In genomic region chr4:78566834-78567501, GRCh38 we compare ENCODE assay signal across 10 cellular contexts. TPM values are rescaled to one million over a fixed set of nuclear protein-coding genes. Genes with fewer than 3 reads are reported as not detected.
DNase-seq lines count a peak whose midpoint lies in the region; ATAC-seq, FAIRE-seq and TF ChIP-seq lines count a peak whose summit lies in the region.
"Had no signal": no experiment of that assay in that cellular context is flagged by ENCODE, and none has a peak within 500 bp of the region (broad histone marks: within the 10 kb centered on the region; RNA-seq: fewer than 3 reads in every experiment).

No MANE protein-coding gene starts in this region.

- WGBS in pancreas, 2 donors = 76 to 82% methylated on average over 8 of the region's 8 CpGs

- no peaks in the 10 kb centered on the region for H3K36me3 ChIP-seq in pancreas

- H3K36me3 Mint-ChIP-seq in activated T-helper 2 cell treated with anti-CD3 and anti-CD28 coated beads, Interferon-gamma antibody, Interleukin-2, Interleukin-4, amounts not matched to agents 10 μg/mL and 5 μg/mL and 100 μg/mL, durations not matched to agents 14 hours and 24 hours and 36 hours (ENCODE audit: low read depth) = no peaks in the 10 kb centered on the region

- H3K4me3 Mint-ChIP-seq in activated T-helper 2 cell treated with anti-CD3 and anti-CD28 coated beads, Interferon-gamma antibody, Interleukin-2, Interleukin-4, amounts not matched to agents 10 μg/mL and 5 μg/mL and 100 μg/mL, durations not matched to agents 14 hours and 24 hours and 36 hours (ENCODE audit: low read depth) = no peak overlapping the region

- intact Hi-C loops in pancreas (cut with DNase I) = no loop called here
- intact Hi-C loops in activated T-helper 2 cell treated with anti-CD3 and anti-CD28 coated beads, Interferon-gamma antibody, Interleukin-2, Interleukin-4, amounts not matched to agents 10 μg/mL and 5 μg/mL and 100 μg/mL, durations not matched to agents 14 hours and 24 hours and 36 hours (cut with micrococcal nuclease) = no loop called here

- no peaks in the 10 kb centered on the region for H3K27me3 ChIP-seq in pancreas

- peaks cover 29% of the 10 kb centered on the region for H3K27me3 Mint-ChIP-seq in activated T-helper 2 cell treated with anti-CD3 and anti-CD28 coated beads, Interferon-gamma antibody, Interleukin-2, Interleukin-4, amounts not matched to agents 10 μg/mL and 5 μg/mL and 100 μg/mL, durations not matched to agents 14 hours and 24 hours and 36 hours (ENCODE audit: low read depth)

- ATAC-seq in GM19328 (IDR thresholded peaks at IDR 0.05; ENCODE audit: unreplicated experiment) (peak; percentile 58), HG02840 (IDR thresholded peaks at IDR 0.05; ENCODE audit: low FRiP score, unreplicated experiment) (peak; percentile 82), pancreas (no peak)

- peak overlapping the region in 3 of 4 donors; percentile 3 to 58 (median 47) for H3K27ac ChIP-seq in pancreas

- DNase-seq in NCI-H69 (lab: John Stamatoyannopoulos, UW) (peak; percentile 6), pancreas (no peak), UCSD-AML1 (lab: John Stamatoyannopoulos, UW; ENCODE audit: unreplicated experiment) (no peak), activated T-cell treated with anti-CD3 and anti-CD28 coated beads for 4 hours (no peak), NCI-H1694 treated with DMSO at 0.1 percent for 48 hours (lab: John Stamatoyannopoulos, UW) (no peak)
- no peak for DNase-seq in activated T-helper 2 cell treated with anti-CD3 and anti-CD28 coated beads, Interferon-gamma antibody, Interleukin-2, Interleukin-4, amounts not matched to agents 10 μg/mL and 5 μg/mL and 100 μg/mL, durations not matched to agents 14 hours and 24 hours and 36 hours (ENCODE audit: low spot score)
- DNase-seq: NCI-H1436 treated with DMSO at 0.1 percent for 48 hours; stimulated activated naive CD4-positive, alpha-beta T cell had no signal

- H3K27ac Mint-ChIP-seq in activated T-helper 2 cell treated with anti-CD3 and anti-CD28 coated beads, Interferon-gamma antibody, Interleukin-2, Interleukin-4, amounts not matched to agents 10 μg/mL and 5 μg/mL and 100 μg/mL, durations not matched to agents 14 hours and 24 hours and 36 hours = no peak overlapping the region

- FAIRE-seq in pancreas (lab: Jason Lieb, UNC) = no peak

- no peak for TF ChIP-seq CTCF in pancreas (IDR thresholded peaks at IDR 0.05)

- no peaks in the 10 kb centered on the region for H3K4me1 Mint-ChIP-seq in activated T-helper 2 cell treated with anti-CD3 and anti-CD28 coated beads, Interferon-gamma antibody, Interleukin-2, Interleukin-4, amounts not matched to agents 10 μg/mL and 5 μg/mL and 100 μg/mL, durations not matched to agents 14 hours and 24 hours and 36 hours (ENCODE audit: low read depth)

- H3K4me3 ChIP-seq in pancreas = no peak overlapping the region

- no peaks in the 10 kb centered on the region for H3K9me3 ChIP-seq in pancreas

- no peaks in the 10 kb centered on the region for H3K9me3 Mint-ChIP-seq in activated T-helper 2 cell treated with anti-CD3 and anti-CD28 coated beads, Interferon-gamma antibody, Interleukin-2, Interleukin-4, amounts not matched to agents 10 μg/mL and 5 μg/mL and 100 μg/mL, durations not matched to agents 14 hours and 24 hours and 36 hours

- peaks cover 6 to 22% (median 18%) of the 10 kb centered on the region in 3 donors for H3K4me1 ChIP-seq in pancreas

RNA-seq across cellular contexts. Expression of gene ANXA3, which starts 15.4 kb away (rescaled TPM):
- 10 to 100 TPM; 18.7 to 53.3 (median 22.0) TPM for total RNA-seq in pancreas
- 10 to 100 TPM; 52.2 to 64.8 TPM for polyA plus RNA-seq in pancreas
- not detected in 2 replicates for total RNA-seq in activated T-helper 2 cell treated with anti-CD3 and anti-CD28 coated beads, Interferon-gamma antibody, Interleukin-2, Interleukin-4, amounts not matched to agents 10 μg/mL and 5 μg/mL and 100 μg/mL, durations not matched to agents 14 hours and 24 hours and 36 hours

Comparison
In these comparisons a context has a peak if more than half of its experiments do, and no peak if none do; other contexts are left out.
1. ATAC-seq: peak in GM19328 (single experiment) and HG02840 (single experiment); none in pancreas (0 of 4).
2. RNA of gene ANXA3, which starts 15.4 kb away (total RNA-seq): 18.7 to 53.3 TPM in pancreas; not detected in activated T-helper 2 cell treated with anti-CD3 and anti-CD28 coated beads, Interferon-gamma antibody, Interleukin-2, Interleukin-4, amounts not matched to agents 10 μg/mL and 5 μg/mL and 100 μg/mL, durations not matched to agents 14 hours and 24 hours and 36 hours; every median in the first group is over 10 times any median in the second.